In genomic region chrX:136269921-136270320, GRCh38 we compare ENCODE assay signal across 2 cellular contexts.
TF ChIP-seq lines count a peak whose summit lies in the region.

No MANE protein-coding gene starts in this region.

TF ChIP-seq in GM12878, 131 proteins besides CTCF, POLR2A, EP300 and RAD21:
- TF ChIP-seq, protein P1, sequence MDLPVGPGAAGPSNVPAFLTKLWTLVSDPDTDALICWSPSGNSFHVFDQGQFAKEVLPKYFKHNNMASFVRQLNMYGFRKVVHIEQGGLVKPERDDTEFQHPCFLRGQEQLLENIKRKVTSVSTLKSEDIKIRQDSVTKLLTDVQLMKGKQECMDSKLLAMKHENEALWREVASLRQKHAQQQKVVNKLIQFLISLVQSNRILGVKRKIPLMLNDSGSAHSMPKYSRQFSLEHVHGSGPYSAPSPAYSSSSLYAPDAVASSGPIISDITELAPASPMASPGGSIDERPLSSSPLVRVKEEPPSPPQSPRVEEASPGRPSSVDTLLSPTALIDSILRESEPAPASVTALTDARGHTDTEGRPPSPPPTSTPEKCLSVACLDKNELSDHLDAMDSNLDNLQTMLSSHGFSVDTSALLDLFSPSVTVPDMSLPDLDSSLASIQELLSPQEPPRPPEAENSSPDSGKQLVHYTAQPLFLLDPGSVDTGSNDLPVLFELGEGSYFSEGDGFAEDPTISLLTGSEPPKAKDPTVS (IDR thresholded peaks at IDR 0.05; ENCODE audit: low read depth, low read length): no peak
- TF ChIP-seq TARDBP (IDR thresholded peaks at IDR 0.05; ENCODE audit: borderline replicate concordance) (no peak), NFIC (IDR thresholded peaks at IDR 0.05; ENCODE audit: low read depth, low read length) (no peak), KAT2A (conservative IDR thresholded peaks at IDR 0.05; ENCODE audit: control insufficient read depth, low read depth, low read length) (no peak), CHD2 (IDR thresholded peaks at IDR 0.05; ENCODE audit: borderline replicate concordance, low read depth, low read length) (no peak), ZNF384 (IDR thresholded peaks at IDR 0.05; ENCODE audit: borderline replicate concordance, low read depth, low read length) (no peak), NFYA (IDR thresholded peaks at IDR 0.05; ENCODE audit: borderline replicate concordance, low read depth, low read length) (no peak), SPI1 (IDR thresholded peaks at IDR 0.05; ENCODE audit: borderline replicate concordance, insufficient read depth, low read depth, low read length) (no peak), HCFC1 (IDR thresholded peaks at IDR 0.05; ENCODE audit: low read length) (no peak), PAX5 (IDR thresholded peaks at IDR 0.05; ENCODE audit: borderline replicate concordance, low read depth, low read length) (no peak), ZNF622 (IDR thresholded peaks at IDR 0.05) (no peak), POU2F2 (IDR thresholded peaks at IDR 0.05; ENCODE audit: borderline replicate concordance, low read depth, low read length) (no peak), ATF2 (IDR thresholded peaks at IDR 0.05; ENCODE audit: low read length) (no peak), FOS (IDR thresholded peaks at IDR 0.05; ENCODE audit: borderline replicate concordance, extremely low read depth, insufficient read length) (no peak), BCLAF1 (IDR thresholded peaks at IDR 0.05) (no peak)
TF ChIP-seq in GM12878: peak in this region for 0.

TF ChIP-seq in endothelial cell of umbilical vein, 7 proteins besides CTCF, POLR2A, EP300 and RAD21:
- no peak for TF ChIP-seq MYC (IDR thresholded peaks at IDR 0.05; ENCODE audit: low read depth, low read length)
- TF ChIP-seq GATA2 (IDR thresholded peaks at IDR 0.05; ENCODE audit: insufficient read depth, insufficient read length, low read depth, low read length): no peak
- no peak for TF ChIP-seq POLR2AphosphoS5 (IDR thresholded peaks at IDR 0.05; ENCODE audit: insufficient read depth, low read depth, low read length)
- no peak for TF ChIP-seq EZH2 (IDR thresholded peaks at IDR 0.05; ENCODE audit: borderline replicate concordance, low read depth, low read length, severe bottlenecking)
- TF ChIP-seq MAX (IDR thresholded peaks at IDR 0.05; ENCODE audit: insufficient read depth, insufficient read length): no peak
- TF ChIP-seq FOS (IDR thresholded peaks at IDR 0.05; ENCODE audit: borderline replicate concordance, insufficient read depth, low read length): no peak
- TF ChIP-seq JUN (IDR thresholded peaks at IDR 0.05; ENCODE audit: borderline replicate concordance, insufficient read depth, insufficient read length, low read depth): no peak
TF ChIP-seq in endothelial cell of umbilical vein: peak in this region for 0.
